In genomic region chr14:72303930-72304329, GRCh38 we compare ENCODE assay signal across 17 cellular contexts.
DNase-seq lines count a peak whose midpoint lies in the region; ATAC-seq, FAIRE-seq and TF ChIP-seq lines count a peak whose summit lies in the region.
"Had no signal": no experiment of that assay in that cellular context is flagged by ENCODE, and none has a peak within 500 bp of the region (broad histone marks: within the 10 kb centered on the region; RNA-seq: fewer than 3 reads in every experiment).

No MANE protein-coding gene starts in this region.

- no peak overlapping the region for H3K27ac ChIP-seq in GM12878 (ENCODE audit: control insufficient read depth, insufficient read depth)
- H3K27ac ChIP-seq in gastroesophageal sphincter: no peak overlapping the region
- H3K27ac ChIP-seq in thyroid gland: no peak overlapping the region
- H3K27ac ChIP-seq: C4-2B had no signal

- H3K9ac ChIP-seq in GM12878 (ENCODE audit: control insufficient read depth, insufficient read depth, low read length): no peak overlapping the region

- in situ Hi-C loops in GM12878 (cut with MboI): no loop called here

- no peak for TF ChIP-seq EP300 in GM12878 (IDR thresholded peaks at IDR 0.05; ENCODE audit: borderline replicate concordance in 1 of 2, control insufficient read depth in 1 of 2, low read depth in 2 of 2, low read length in 2 of 2)
- no peak for TF ChIP-seq EP300 in gastroesophageal sphincter (IDR thresholded peaks at IDR 0.05)

- H3K4me2 ChIP-seq in GM12878 (ENCODE audit: control insufficient read depth, insufficient read depth): no peak overlapping the region

- no peak overlapping the region for H2AFZ ChIP-seq in GM12878 (ENCODE audit: control insufficient read depth, low read depth, low read length)

- CTCF ChIA-PET in GM12878 (lab: Yijun Ruan, JAX): no interaction called here

- no peak overlapping the region for H3K4me3 ChIP-seq in NB4 (ENCODE audit: low read depth, low read length)
- no peak overlapping the region for H3K4me3 ChIP-seq in GM12878
- no peak overlapping the region for H3K4me3 ChIP-seq in gastroesophageal sphincter
- no peak overlapping the region for H3K4me3 ChIP-seq in thyroid gland (replicated peaks in 1 of 3)

- no peak for TF ChIP-seq CTCF in NB4 (IDR thresholded peaks at IDR 0.05; ENCODE audit: low read depth, low read length)
- TF ChIP-seq CTCF in GM12878 (IDR thresholded peaks at IDR 0.05 in 2 of 3, conservative IDR thresholded peaks at IDR 0.05 in 1 of 3; ENCODE audit: control insufficient read depth in 2 of 3, extremely low read depth in 1 of 3, insufficient read depth in 1 of 3, low read depth in 3 of 3, low read length in 3 of 3): no peak
- TF ChIP-seq CTCF in gastroesophageal sphincter (IDR thresholded peaks at IDR 0.05): no peak
- no peak for TF ChIP-seq CTCF in thyroid gland (IDR thresholded peaks at IDR 0.05)

- ATAC-seq in GM12878 (no peak; the same call in 2 of the 3 replicates), gastroesophageal sphincter (no peak)
- ATAC-seq: HepG2 had no signal

- H3K4me1 ChIP-seq in GM12878 (ENCODE audit: control insufficient read depth, insufficient read depth, low read length): no peaks in the 10 kb centered on the region
- peaks cover 0 to 4% (median 3%) of the 10 kb centered on the region in 3 donors for H3K4me1 ChIP-seq in gastroesophageal sphincter
- peaks cover 7 to 11% of the 10 kb centered on the region in 2 donors for H3K4me1 ChIP-seq in thyroid gland
- H3K4me1 ChIP-seq: Caco-2 had no signal

- RAD21 ChIA-PET in GM12878 (lab: Charles Lee; ENCODE audit: unreplicated experiment): no interaction called here

- TF ChIP-seq POLR2A in NB4 (IDR thresholded peaks at IDR 0.05; ENCODE audit: extremely low read depth, insufficient read length): no peak
- no peak for TF ChIP-seq POLR2A in GM12878 (IDR thresholded peaks at IDR 0.05; ENCODE audit: low read depth, low read length)
- TF ChIP-seq POLR2A in gastroesophageal sphincter (IDR thresholded peaks at IDR 0.05): no peak
- no peak for TF ChIP-seq POLR2A in thyroid gland (IDR thresholded peaks at IDR 0.05)

- intact Hi-C loops in GM12878 (cut with micrococcal nuclease; ENCODE audit: unreplicated experiment): no loop called here
- intact Hi-C loops in thyroid gland (cut with DNase I): no loop called here

- DNase-seq in HT1080 (ENCODE audit: low read depth): peak; percentile 3
- DNase-seq in NB4 (ENCODE audit: low read depth): peak; percentile 3
- no peak for DNase-seq in GM12878 (ENCODE audit: low read depth, low spot score)
- no peak for DNase-seq in urothelium cell line (ENCODE audit: low spot score)
- no peak for DNase-seq in Kasumi-1 (lab: John Stamatoyannopoulos, UW)
- no peak for DNase-seq in thyroid gland
- DNase-seq: AML-193; Caco-2; CD4-positive, alpha-beta T cell; GOT3; H7 had no signal

- FAIRE-seq in GM12878 (lab: Jason Lieb, UNC): no peak
- FAIRE-seq in urothelium cell line (lab: Jason Lieb, UNC): peak; percentile 94
- FAIRE-seq: A204.1, D721Med, G401.6, HepG2 had no signal

- no peaks in the 10 kb centered on the region for H3K27me3 ChIP-seq in GM12878 (replicated peaks in 1 of 2; ENCODE audit: control insufficient read depth in 2 of 2, insufficient read depth in 2 of 2, low read length in 1 of 2)
- H3K27me3 ChIP-seq in gastroesophageal sphincter: no peaks in the 10 kb centered on the region
- no peaks in the 10 kb centered on the region for H3K27me3 ChIP-seq in thyroid gland

- TF ChIP-seq RAD21 in GM12878 (IDR thresholded peaks at IDR 0.05; ENCODE audit: insufficient read depth, low read depth, low read length): no peak

- H3K9me3 ChIP-seq in GM12878 (replicated peaks; ENCODE audit: control insufficient read depth, insufficient read depth, low read length): no peaks in the 10 kb centered on the region; the same call in 1 of the 3 replicates
- H3K9me3 ChIP-seq in gastroesophageal sphincter: peaks cover 0 to 18% (median 0%) of the 10 kb centered on the region in 3 donors
- no peaks in the 10 kb centered on the region for H3K9me3 ChIP-seq in thyroid gland
- H3K9me3 ChIP-seq: Caco-2 had no signal

- no peaks in the 10 kb centered on the region for H3K36me3 ChIP-seq in GM12878 (ENCODE audit: control insufficient read depth in 2 of 2, insufficient read depth in 2 of 2, low read length in 1 of 2)
- no peaks in the 10 kb centered on the region for H3K36me3 ChIP-seq in gastroesophageal sphincter
- no peaks in the 10 kb centered on the region for H3K36me3 ChIP-seq in thyroid gland

- no peaks in the 10 kb centered on the region for H3K79me2 ChIP-seq in GM12878 (ENCODE audit: control insufficient read depth, insufficient read depth, low read length)

- no peaks in the 10 kb centered on the region for H4K20me1 ChIP-seq in GM12878 (ENCODE audit: control insufficient read depth, insufficient read depth)

- WGBS in GM12878 (ENCODE audit: insufficient coverage, insufficient replicate concordance, low lambda C conversion rate, missing lambda C conversion rate): 0% methylated on average over 4 of the region's 4 CpGs
- WGBS in gastroesophageal sphincter (ENCODE audit: low coverage in 1 of 2), 2 donors: 94 to 100% methylated on average over 2 of the region's 4 CpGs
- WGBS in thyroid gland, 2 donors: 91 to 92% methylated on average over 4 of the region's 4 CpGs

- POLR2A ChIA-PET in GM12878 (lab: Charles Lee): no interaction called here

- SMC1A ChIA-PET in GM12878 (lab: Charles Lee; ENCODE audit: uncharacterized antibody, unreplicated experiment): no interaction called here

- no TSS peak for BruUV-seq in GM12878 (replicated peaks; lab: Mats Ljungman, UMichigan)

TF ChIP-seq in GM12878, 131 proteins besides CTCF, POLR2A, EP300 and RAD21:
- TF ChIP-seq ZNF207 (IDR thresholded peaks at IDR 0.05; ENCODE audit: borderline replicate concordance) (no peak), PKNOX1 (IDR thresholded peaks at IDR 0.05) (no peak), HDAC2 (IDR thresholded peaks at IDR 0.05) (no peak), SMAD5 (IDR thresholded peaks at IDR 0.05; ENCODE audit: low read depth) (no peak), RUNX3 (IDR thresholded peaks at IDR 0.05; ENCODE audit: low read length) (peak; percentile 9; the same call in 1 of the 2 replicates), POLR2AphosphoS5 (IDR thresholded peaks at IDR 0.05; ENCODE audit: low read length) (no peak), HDAC6 (IDR thresholded peaks at IDR 0.05; ENCODE audit: unreplicated experiment) (no peak)

Comparison
In these comparisons a context has a peak if more than half of its experiments do, and no peak if none do; other contexts are left out.
1. DNase-seq: peak in HT1080 (single experiment) and NB4 (single experiment); none in GM12878 (single experiment), urothelium cell line (single experiment), Kasumi-1 (0 of 2) and thyroid gland (0 of 2).